ENCODE assay signal across 26 cellular contexts in genomic region chr17:4823373-4824089, GRCh38. TPM values are rescaled to one million over a fixed set of nuclear protein-coding genes. Genes with fewer than 3 reads are reported as not detected.
DNase-seq lines count a peak whose midpoint lies in the region; FAIRE-seq and TF ChIP-seq lines count a peak whose summit lies in the region.
"Had no signal": no experiment of that assay in that cellular context is flagged by ENCODE, and none has a peak within 500 bp of the region (broad histone marks: within the 10 kb centered on the region; RNA-seq: fewer than 3 reads in every experiment).

No MANE protein-coding gene starts in this region.

- H3K4me1 Mint-ChIP-seq in endodermal cell, result no peaks in the 10 kb centered on the region

- no peak overlapping the region for H2AFZ ChIP-seq in osteoblast (ENCODE audit: low read length)

- H3K9me3 ChIP-seq in endodermal cell (ENCODE audit: control insufficient read depth, low read length) (no peaks in the 10 kb centered on the region), osteoblast (ENCODE audit: low read depth, low read length) (no peaks in the 10 kb centered on the region)
- H3K9me3 ChIP-seq: BE2C had no signal

- FAIRE-seq in GM12891 (lab: Jason Lieb, UNC), result no peak
- FAIRE-seq: GM12878 had no signal

- H3K4me3 ChIP-seq in endodermal cell (ENCODE audit: low read length) (no peak overlapping the region), osteoblast (ENCODE audit: insufficient read depth, low read length) (no peak overlapping the region)
- H3K4me3 ChIP-seq: GM12878 had no signal

- peak overlapping the region; percentile 24 for H3K27ac ChIP-seq in endodermal cell (ENCODE audit: low read depth, low read length)
- no peak overlapping the region for H3K27ac ChIP-seq in osteoblast (ENCODE audit: low read depth, low read length)
- H3K27ac ChIP-seq: 22Rv1 had no signal

- H3K4me2 ChIP-seq in osteoblast (ENCODE audit: insufficient read depth, low read length), result no peak overlapping the region

- H3K27me3 ChIP-seq in endodermal cell (ENCODE audit: control insufficient read depth, insufficient read depth, low read length, poor library complexity, severe bottlenecking), result no peaks in the 10 kb centered on the region
- no peaks in the 10 kb centered on the region for H3K27me3 ChIP-seq in osteoblast (ENCODE audit: insufficient read depth, low read length)
- H3K27me3 ChIP-seq: BE2C had no signal

- H3K79me2 ChIP-seq in osteoblast (ENCODE audit: insufficient read depth, low read length), result no peaks in the 10 kb centered on the region

- H3K27me3 Mint-ChIP-seq in endodermal cell (ENCODE audit: insufficient read depth), result no peaks in the 10 kb centered on the region
- H3K27me3 Mint-ChIP-seq: CD4-positive, CD25-positive, alpha-beta regulatory T cell had no signal

- H3K36me3 ChIP-seq in endodermal cell (ENCODE audit: control insufficient read depth, insufficient read depth, low read length) (peaks cover 19% of the 10 kb centered on the region), osteoblast (ENCODE audit: insufficient read depth, low read length) (no peaks in the 10 kb centered on the region)
- H3K36me3 ChIP-seq: BE2C had no signal

- no peak for TF ChIP-seq POLR2A in GM12891 (IDR thresholded peaks at IDR 0.05; ENCODE audit: low read depth, low read length)

- H3K9ac ChIP-seq in endodermal cell (ENCODE audit: extremely low read depth, low read length, poor library complexity, severe bottlenecking), result no peak overlapping the region

- H3K4me3 Mint-ChIP-seq in endodermal cell, result no peak overlapping the region
- H3K4me3 Mint-ChIP-seq: CD4-positive, CD25-positive, alpha-beta regulatory T cell; HFFc6 had no signal

- TF ChIP-seq CTCF in endodermal cell (conservative IDR thresholded peaks at IDR 0.05) (no peak), osteoblast (IDR thresholded peaks at IDR 0.05; ENCODE audit: extremely low read depth, low read depth, low read length) (no peak)

- DNase-seq in NCI-H2029 (lab: John Stamatoyannopoulos, UW), result peak; percentile 39
- DNase-seq in NCI-H2029 treated with DMSO at 0.1 percent for 48 hours (lab: John Stamatoyannopoulos, UW), result no peak
- peak; percentile 25 for DNase-seq in NCI-H510A (lab: John Stamatoyannopoulos, UW)
- DNase-seq in endodermal cell, result no peak
- DNase-seq in osteoblast (ENCODE audit: insufficient read length, low spot score, missing footprints), result peak; percentile 2
- DNase-seq in GM12891 (ENCODE audit: insufficient read length, low spot score), result no peak
- DNase-seq in NCI-H345 treated with DMSO at 0.1 percent for 48 hours (lab: John Stamatoyannopoulos, UW; ENCODE audit: unreplicated experiment), result no peak
- no peak for DNase-seq in NCI-H345 (lab: John Stamatoyannopoulos, UW)
- DNase-seq: BE2C; CD4-positive, CD25-positive, alpha-beta regulatory T cell; COR-L47; DMS 273 treated with DMSO at 0.1 percent for 48 hours; EL; HFFc6; NCI-H1417 treated with DMSO at 0.1 percent for 48 hours; NCI-H187 treated with DMSO at 0.1 percent for 48 hours; NCI-H2171; NCI-H446 treated with DMSO at 0.1 percent for 48 hours; NCI-H748 treated with DMSO at 0.1 percent for 48 hours; OCI-M1 had no signal

- H3K27ac Mint-ChIP-seq in endodermal cell, result peak overlapping the region; percentile 30
- H3K27ac Mint-ChIP-seq: CD4-positive, CD25-positive, alpha-beta regulatory T cell; HFFc6 had no signal

- WGBS in endodermal cell (ENCODE audit: insufficient coverage in 1 of 2, insufficient read length in 1 of 2), 2 experiments, result 87 to 90% methylated on average over 6 to 12 of the region's 12 CpGs

- H3K9me3 Mint-ChIP-seq in endodermal cell, result no peaks in the 10 kb centered on the region
- H3K9me3 Mint-ChIP-seq: CD4-positive, CD25-positive, alpha-beta regulatory T cell; HFFc6 had no signal

- peaks cover 25% of the 10 kb centered on the region for H3K36me3 Mint-ChIP-seq in endodermal cell (ENCODE audit: low read depth)

- H3K4me1 ChIP-seq in endodermal cell (ENCODE audit: control insufficient read depth, insufficient read depth, low read length), result no peaks in the 10 kb centered on the region
- H3K4me1 ChIP-seq in osteoblast (ENCODE audit: insufficient read depth, low read length), result no peaks in the 10 kb centered on the region
- H3K4me1 ChIP-seq: BE2C had no signal

- no peaks in the 10 kb centered on the region for H4K20me1 ChIP-seq in osteoblast (ENCODE audit: insufficient read depth, low read length)

TF ChIP-seq in GM12891, 5 proteins besides CTCF, POLR2A, EP300 and RAD21:
- TF ChIP-seq POU2F2 (IDR thresholded peaks at IDR 0.05; ENCODE audit: low read depth, low read length) (no peak), TAF1 (IDR thresholded peaks at IDR 0.05; ENCODE audit: low read depth, low read length) (no peak), POLR2AphosphoS5 (IDR thresholded peaks at IDR 0.05; ENCODE audit: low read depth, low read length) (no peak), PAX5 (IDR thresholded peaks at IDR 0.05; ENCODE audit: insufficient read depth, low read length, severe bottlenecking) (no peak), SPI1 (IDR thresholded peaks at IDR 0.05; ENCODE audit: low read depth, low read length) (no peak)

RNA-seq across cellular contexts. Expression of gene MINK1, which starts 9.6 kb away (rescaled TPM):
- total RNA-seq in endodermal cell, result 10 to 100 TPM; 75.0 to 79.7 TPM
- 51.0 TPM for polyA plus RNA-seq in endodermal cell (2013, experiment 1 of 2)
- polyA plus RNA-seq in endodermal cell (2013, experiment 2 of 2), result 46.8 TPM
- total RNA-seq in osteoblast, result 34.4 and 35.9 TPM in 2 replicates
- 38.9 TPM for polyA plus RNA-seq in GM12891 (2012; ENCODE audit: low read depth, missing spikeins)

RNA-seq across cellular contexts. Expression of gene PLD2, which starts 16.6 kb away (rescaled TPM):
- total RNA-seq in endodermal cell (10 to 100 TPM; 72.7 to 75.2 TPM), osteoblast (18.9 and 19.9 TPM in 2 replicates)
- 32.9 TPM for polyA plus RNA-seq in endodermal cell (2013, experiment 1 of 2)
- polyA plus RNA-seq in endodermal cell (2013, experiment 2 of 2), result 35.4 TPM
- 7.0 TPM for polyA plus RNA-seq in GM12891 (2012; ENCODE audit: low read depth, missing spikeins)

RNA-seq across cellular contexts. Expression of gene PSMB6, which starts 27.6 kb away (rescaled TPM):
- total RNA-seq in endodermal cell, result 100 to 1,000 TPM; 211 to 216 TPM
- 224 TPM for polyA plus RNA-seq in endodermal cell (2013, experiment 1 of 2)
- 208 TPM for polyA plus RNA-seq in endodermal cell (2013, experiment 2 of 2)
- total RNA-seq in osteoblast, result 109 and 113 TPM in 2 replicates
- polyA plus RNA-seq in GM12891 (2012; ENCODE audit: low read depth, missing spikeins), result 129 TPM

RNA-seq across cellular contexts. Expression of gene GLTPD2, which starts 34.8 kb away (rescaled TPM):
- total RNA-seq in endodermal cell (1 to 10 TPM in 1 of 2 donors, under 1 TPM in 1; 0.88 to 1.6 TPM), osteoblast (not detected in 2 replicates)
- not detected for polyA plus RNA-seq in endodermal cell (2013, experiment 1 of 2)
- not detected for polyA plus RNA-seq in endodermal cell (2013, experiment 2 of 2)
- polyA plus RNA-seq in GM12891 (2012; ENCODE audit: low read depth, missing spikeins), result not detected
- total RNA-seq: H4, HFFc6, HT-29, M059J, RPMI7951 had no signal

Comparison
In these comparisons a context has a peak if more than half of its experiments do, and no peak if none do; other contexts are left out.
1. DNase-seq: peak in NCI-H2029 (single experiment), NCI-H510A (single experiment) and osteoblast (single experiment); none in NCI-H2029 treated with DMSO at 0.1 percent for 48 hours (single experiment), endodermal cell (single experiment), GM12891 (single experiment), NCI-H345 treated with DMSO at 0.1 percent for 48 hours (single experiment) and NCI-H345 (single experiment).